In genomic region chr15:75758071-75758872, GRCh38 we compare ENCODE assay signal across 9 cellular contexts. TPM values are rescaled to one million over a fixed set of nuclear protein-coding genes. Genes with fewer than 3 reads are reported as not detected.
DNase-seq lines count a peak whose midpoint lies in the region; ATAC-seq and TF ChIP-seq lines count a peak whose summit lies in the region.
"Had no signal": no experiment of that assay in that cellular context is flagged by ENCODE, and none has a peak within 500 bp of the region (broad histone marks: within the 10 kb centered on the region; RNA-seq: fewer than 3 reads in every experiment).

No MANE protein-coding gene starts in this region.

- H3K36me3 Mint-ChIP-seq in stimulated activated effector memory CD8-positive, alpha-beta T cell treated with anti-CD3 and anti-CD28 coated beads, Interleukin-12 subunit alpha, Interleukin-12 subunit beta, amount 100 ng/mL, for 72 hours, result peaks cover 4% of the 10 kb centered on the region

- H3K4me1 Mint-ChIP-seq in stimulated activated effector memory CD8-positive, alpha-beta T cell treated with anti-CD3 and anti-CD28 coated beads, Interleukin-12 subunit alpha, Interleukin-12 subunit beta, amount 100 ng/mL, for 72 hours, result peaks cover 12% of the 10 kb centered on the region

- ATAC-seq in GM19395 (IDR thresholded peaks at IDR 0.05; ENCODE audit: unreplicated experiment), result peak; percentile 90
- ATAC-seq in stimulated activated effector memory CD8-positive, alpha-beta T cell treated with anti-CD3 and anti-CD28 coated beads, Interleukin-12 subunit alpha, Interleukin-12 subunit beta, amount 100 ng/mL, for 72 hours, result peak; percentile 81

- peak overlapping the region; percentile 78 for H3K4me3 Mint-ChIP-seq in stimulated activated effector memory CD8-positive, alpha-beta T cell treated with anti-CD3 and anti-CD28 coated beads, Interleukin-12 subunit alpha, Interleukin-12 subunit beta, amount 100 ng/mL, for 72 hours

- peak; percentile 29 to 43 (median 30) for TF ChIP-seq CTCF in esophagus muscularis mucosa (IDR thresholded peaks at IDR 0.05)

- H3K4me1 ChIP-seq in HUES48 (ENCODE audit: control insufficient read depth, insufficient read depth, low read length), result no peaks in the 10 kb centered on the region
- peaks cover 12 to 20% (median 16%) of the 10 kb centered on the region in 4 donors for H3K4me1 ChIP-seq in esophagus muscularis mucosa
- peaks cover 22% of the 10 kb centered on the region for H3K4me1 ChIP-seq in mucosa of stomach (ENCODE audit: control insufficient read depth, insufficient read depth, low read length)

- no peaks in the 10 kb centered on the region for H3K9me3 Mint-ChIP-seq in stimulated activated effector memory CD8-positive, alpha-beta T cell treated with anti-CD3 and anti-CD28 coated beads, Interleukin-12 subunit alpha, Interleukin-12 subunit beta, amount 100 ng/mL, for 72 hours

- no peaks in the 10 kb centered on the region for H3K36me3 ChIP-seq in HUES48 (ENCODE audit: control insufficient read depth, insufficient read depth, low read length)
- H3K36me3 ChIP-seq in esophagus muscularis mucosa, result no peaks in the 10 kb centered on the region
- H3K36me3 ChIP-seq in mucosa of stomach (ENCODE audit: control insufficient read depth, insufficient read depth, low read length), result no peaks in the 10 kb centered on the region

- intact Hi-C loops in esophagus muscularis mucosa (cut with DNase I), result no loop called here

- DNase-seq in C1 segment of cervical spinal cord (lab: John Stamatoyannopoulos, UW), result peak; percentile 37 to 89 (median 80)
- peak; percentile 27 for DNase-seq in OCI-M2 (lab: John Stamatoyannopoulos, UW; ENCODE audit: unreplicated experiment)
- DNase-seq in activated T-cell treated with anti-CD3 and anti-CD28 coated beads, Interleukin-2, amount 50 U/mL, for 48 hours, result peak; percentile 80
- DNase-seq in esophagus muscularis mucosa (ENCODE audit: extremely low spot score), result peak; percentile 96
- peak; percentile 37 to 78 for DNase-seq in stimulated activated effector memory CD8-positive, alpha-beta T cell treated with anti-CD3 and anti-CD28 coated beads, Interleukin-12 subunit alpha, Interleukin-12 subunit beta, amount 100 ng/mL, for 72 hours (ENCODE audit: low spot score in 2 of 2)

- TF ChIP-seq EP300 in esophagus muscularis mucosa (IDR thresholded peaks at IDR 0.05), result no peak

- no peaks in the 10 kb centered on the region for H3K27me3 ChIP-seq in HUES48 (ENCODE audit: control insufficient read depth, insufficient read depth, low read length)
- no peaks in the 10 kb centered on the region for H3K27me3 ChIP-seq in esophagus muscularis mucosa
- H3K27me3 ChIP-seq in mucosa of stomach (ENCODE audit: control insufficient read depth, insufficient read depth, low read length), result no peaks in the 10 kb centered on the region

- H3K4me3 ChIP-seq in HUES48 (ENCODE audit: low read depth, low read length), result peak overlapping the region; percentile 56
- H3K4me3 ChIP-seq in esophagus muscularis mucosa, result peak overlapping the region; percentile 56 to 64 (median 58)
- H3K4me3 ChIP-seq in mucosa of stomach (ENCODE audit: low read length), result peak overlapping the region; percentile 80

- H3K9me3 ChIP-seq in HUES48 (ENCODE audit: control insufficient read depth, insufficient read depth, low read length) (no peaks in the 10 kb centered on the region), esophagus muscularis mucosa (no peaks in the 10 kb centered on the region), mucosa of stomach (ENCODE audit: control insufficient read depth, low read length) (no peaks in the 10 kb centered on the region)

- H3K27ac ChIP-seq in HUES48 (ENCODE audit: low read depth, low read length), result peak overlapping the region; percentile 83
- peak overlapping the region; percentile 81 to 87 (median 85) for H3K27ac ChIP-seq in esophagus muscularis mucosa (replicated peaks in 1 of 4)
- H3K27ac ChIP-seq: epithelial cell of prostate had no signal

- WGBS in esophagus muscularis mucosa, result 8% methylated on average over 33 of the region's 35 CpGs

- H3K27ac Mint-ChIP-seq in stimulated activated effector memory CD8-positive, alpha-beta T cell treated with anti-CD3 and anti-CD28 coated beads, Interleukin-12 subunit alpha, Interleukin-12 subunit beta, amount 100 ng/mL, for 72 hours, result peak overlapping the region; percentile 77

- peak overlapping the region; percentile 44; the same call in 1 of the 2 replicates for H3K9ac ChIP-seq in HUES48 (ENCODE audit: low read depth, low read length)
- H3K9ac ChIP-seq in mucosa of stomach (ENCODE audit: low read length), result peak overlapping the region; percentile 77

- TF ChIP-seq POLR2A in esophagus muscularis mucosa (IDR thresholded peaks at IDR 0.05; ENCODE audit: low read depth), result no peak

RNA-seq across cellular contexts. Expression of gene CSPG4, which starts 45.6 kb away (rescaled TPM):
- 100 to 1,000 TPM; 133 to 386 (median 182) TPM for total RNA-seq in esophagus muscularis mucosa

Comparison
In these comparisons a context has a peak if more than half of its experiments do, and no peak if none do; other contexts are left out.
1. Peak in every context shown above with its lines: DNase-seq, ATAC-seq, H3K4me3 ChIP-seq and H3K27ac ChIP-seq.
2. DNase-seq: peak in every context shown above with its lines; median percentile 96 in esophagus muscularis mucosa; 80 in activated T-cell treated with anti-CD3 and anti-CD28 coated beads, Interleukin-2, amount 50 U/mL, for 48 hours; 80 in C1 segment of cervical spinal cord; 58 in stimulated activated effector memory CD8-positive, alpha-beta T cell treated with anti-CD3 and anti-CD28 coated beads, Interleukin-12 subunit alpha, Interleukin-12 subunit beta, amount 100 ng/mL, for 72 hours; 27 in OCI-M2.